1 cellular context compared by ENCODE assay signal in genomic region chr20:37560629-37561028, GRCh38.
TF ChIP-seq lines count a peak whose summit lies in the region.

No MANE protein-coding gene starts in this region.

TF ChIP-seq in K562, 482 proteins besides CTCF, POLR2A, EP300 and RAD21 (continued from another document):
- TF ChIP-seq YY1 (IDR thresholded peaks at IDR 0.05; ENCODE audit: borderline replicate concordance in 1 of 3, control insufficient read depth in 1 of 3, extremely low read depth in 1 of 3, insufficient read depth in 3 of 3, insufficient read length in 1 of 3, insufficient replicate concordance in 2 of 3, low read depth in 1 of 3, low read length in 2 of 3) (peak in 1 of 3 experiments; percentile 23), ZNF395 (CRISPR knock-in tag; IDR thresholded peaks at IDR 0.05) (0 out of 2 replicates have a peak, but pooled peaks have one; percentile 36), ZFX (CRISPR knock-in tag; IDR thresholded peaks at IDR 0.05) (no peak)
